In the genomic region with DNA sequence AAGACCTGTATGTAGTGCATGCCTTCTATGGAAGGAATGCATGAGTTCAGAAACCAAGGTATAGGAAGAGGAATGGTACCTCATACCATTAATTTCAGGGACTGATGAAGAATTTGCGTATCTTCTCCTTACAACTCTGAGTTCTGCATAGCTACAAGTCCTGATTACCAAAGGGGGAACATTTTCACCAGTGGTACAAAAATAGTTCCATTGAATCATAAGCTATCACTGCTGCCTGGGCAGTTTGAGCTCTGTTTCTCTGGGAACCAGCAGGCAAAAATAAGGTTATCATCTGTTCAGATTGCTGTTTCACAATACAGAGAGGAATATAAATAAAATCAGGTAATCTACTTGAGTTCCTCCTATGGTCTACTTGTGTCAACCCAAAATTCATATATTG, we compare ENCODE assay signal across 4 cellular contexts.
"Had no signal": no experiment of that assay in that cellular context is flagged by ENCODE, and none has a peak within 500 bp of the region (broad histone marks: within the 10 kb centered on the region; RNA-seq: fewer than 3 reads in every experiment).

No MANE protein-coding gene starts in this region.

- H2AFZ ChIP-seq: GM23338 had no signal

- ATAC-seq: GM23338 had no signal

- DNase-seq: H9, HCEC 1CT, IMR-90 had no signal

- H3K4me3 ChIP-seq: GM23338 had no signal

- H3K4me2 ChIP-seq: GM23338 had no signal
